8 cellular contexts compared by ENCODE assay signal in the genomic region with DNA sequence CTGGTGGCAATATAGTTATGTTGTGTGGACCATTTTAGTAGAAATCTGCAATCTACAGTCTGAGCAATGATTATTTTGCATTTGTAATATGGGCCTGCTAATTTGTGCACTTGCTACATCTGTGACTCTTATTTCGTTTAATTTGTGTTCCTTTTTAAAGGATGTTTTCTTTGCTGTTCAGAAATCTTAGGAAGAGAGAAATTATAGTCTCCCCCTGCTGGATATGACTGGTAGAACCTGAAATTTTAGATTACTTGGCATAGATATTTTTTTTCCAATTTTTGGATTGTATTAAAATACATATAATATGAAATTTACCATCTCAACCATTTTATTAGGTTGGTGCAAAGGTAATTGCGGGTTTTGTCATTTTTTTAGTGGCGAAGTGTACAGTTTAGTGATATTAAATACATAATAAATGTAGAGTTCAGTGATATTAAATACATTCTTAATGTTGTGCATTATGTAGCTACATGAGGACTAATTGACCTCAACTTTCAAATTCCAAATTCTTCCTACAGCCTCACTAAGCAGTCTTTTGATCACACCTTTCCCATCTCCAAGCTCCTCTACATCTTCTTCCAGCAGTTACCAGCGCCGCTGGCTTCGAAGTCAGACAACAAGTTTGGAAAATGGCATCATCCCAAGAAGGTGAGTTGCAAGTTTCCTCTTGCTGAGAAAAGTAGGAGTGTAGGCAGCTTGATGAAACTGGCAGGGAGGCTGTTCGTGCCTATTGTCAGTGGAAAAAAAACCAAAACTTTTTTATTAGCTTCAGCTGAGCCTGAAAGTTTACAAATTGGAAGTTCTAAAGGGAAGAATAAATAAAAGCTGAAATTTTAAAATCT.
A peak's percentile ranks its signal among the peaks of the same experiment; 100 is the strongest.
DNase-seq lines count a peak whose midpoint lies in the region; ATAC-seq, FAIRE-seq and TF ChIP-seq lines count a peak whose summit lies in the region.

No MANE protein-coding gene starts in this region.

- DNase-seq in GM03348 (ENCODE audit: low spot score) (peak; percentile 45), IMR-90 (peak; percentile 44), ascending aorta (ENCODE audit: low spot score in 2 of 2) (no peak), keratinocyte (ENCODE audit: low read depth, low spot score) (no peak), vagina (ENCODE audit: extremely low spot score in 2 of 2) (no peak)
- DNase-seq in stimulated activated CD4-positive, alpha-beta T cell treated with anti-CD3 and anti-CD28 coated beads, Interleukin-1b, Interleukin-23, amount 100 ng/mL, for 48 hours: no peak
- DNase-seq in activated CD8-positive, alpha-beta memory T cell treated with anti-CD3 and anti-CD28 coated beads, Interleukin-2, amount 50 U/mL, for 4 hours: no peak

- TF ChIP-seq CTCF in IMR-90 (conservative IDR thresholded peaks at IDR 0.05; ENCODE audit: low read depth, low read length): peak; percentile 79
- peak; percentile 55 to 72 (median 57) for TF ChIP-seq CTCF in ascending aorta (IDR thresholded peaks at IDR 0.05)
- peak in 2 of 3 experiments; percentile 29 to 34 for TF ChIP-seq CTCF in keratinocyte (optimal IDR thresholded peaks at IDR 0.05 in 1 of 3, IDR thresholded peaks at IDR 0.05 in 1 of 3, conservative IDR thresholded peaks at IDR 0.05 in 1 of 3; ENCODE audit: extremely low read depth in 1 of 3, insufficient read depth in 2 of 3, low read length in 3 of 3)
- peak; percentile 48 to 69 (median 63) for TF ChIP-seq CTCF in vagina (IDR thresholded peaks at IDR 0.05)

- CTCF ChIA-PET in IMR-90 (lab: Yijun Ruan, JAX): interaction anchor here (0.7 to 1.9 kb wide), 6 partner anchors 8 to 352 kb away, joined by 3 to 10 read pairs (median 4); no protein-coding TSS in a partner anchor

- dilution Hi-C loops in IMR-90 (cut with HindIII; ENCODE audit: low sequenced_read_pairs, unreplicated experiment) (no loop called here), keratinocyte (cut with MboI; ENCODE audit: extremely low pct_ligation_motif_present, low sequenced_read_pairs) (no loop called here)

- no peak overlapping the region for H3K18ac ChIP-seq in IMR-90 (ENCODE audit: low read depth, low read length)

- no peak overlapping the region for H2BK20ac ChIP-seq in IMR-90 (ENCODE audit: low read depth, low read length)

- no TSS peak for BruUV-seq in IMR-90 (replicated peaks; lab: Mats Ljungman, UMichigan)

- H3K4me1 ChIP-seq in IMR-90 (ENCODE audit: control insufficient read depth, insufficient read depth, low read length) (no peaks in the 10 kb centered on the region), ascending aorta (peaks cover 0 to 4% of the 10 kb centered on the region in 2 donors), keratinocyte (ENCODE audit: control insufficient read depth, extremely low read depth, insufficient read depth, low read length) (peaks cover 3% of the 10 kb centered on the region), vagina (no peaks in the 10 kb centered on the region)

- no peak overlapping the region for H2BK15ac ChIP-seq in IMR-90 (ENCODE audit: low read depth, low read length)

- no peak overlapping the region for H2AK9ac ChIP-seq in IMR-90 (replicated peaks; ENCODE audit: low read depth, low read length, poor library complexity)

- H3K79me1 ChIP-seq in IMR-90 (ENCODE audit: low read depth in 1 of 2, low read length in 2 of 2): peaks cover 0 to 3% of the 10 kb centered on the region in 2 experiments; a peak in 1 of 4 replicates

- no peak overlapping the region for H3K23ac ChIP-seq in IMR-90 (ENCODE audit: low read depth, low read length)

- no peaks in the 10 kb centered on the region; the same call in 1 of the 2 replicates for H3K9me1 ChIP-seq in IMR-90 (ENCODE audit: insufficient read depth, low read length)
- H3K9me1 ChIP-seq in keratinocyte (ENCODE audit: control insufficient read depth, extremely low read depth, insufficient read depth, low read length): no peaks in the 10 kb centered on the region

- no peaks in the 10 kb centered on the region for H3K27me3 ChIP-seq in IMR-90 (ENCODE audit: control insufficient read depth, insufficient read depth, low read length)
- no peaks in the 10 kb centered on the region for H3K27me3 ChIP-seq in ascending aorta
- no peaks in the 10 kb centered on the region for H3K27me3 ChIP-seq in keratinocyte (ENCODE audit: control insufficient read depth, extremely low read depth, insufficient read depth, low read length)
- H3K27me3 ChIP-seq in vagina: no peaks in the 10 kb centered on the region

- H3K36me3 ChIP-seq in IMR-90 (ENCODE audit: control insufficient read depth, insufficient read depth, low read length): peaks cover 4% of the 10 kb centered on the region; the same call in 1 of the 2 replicates
- peaks cover 16 to 21% of the 10 kb centered on the region in 2 donors for H3K36me3 ChIP-seq in ascending aorta
- peaks cover 2% of the 10 kb centered on the region in 2 experiments for H3K36me3 ChIP-seq in keratinocyte (ENCODE audit: control insufficient read depth in 2 of 2, extremely low read depth in 1 of 2, insufficient read depth in 2 of 2, low read length in 2 of 2)
- H3K36me3 ChIP-seq in vagina: no peaks in the 10 kb centered on the region

- FAIRE-seq in keratinocyte (lab: Jason Lieb, UNC): no peak

- H3K4me3 ChIP-seq in IMR-90 (ENCODE audit: insufficient read depth, low read depth, low read length): no peak overlapping the region
- no peak overlapping the region for H3K4me3 ChIP-seq in ascending aorta
- H3K4me3 ChIP-seq in keratinocyte (ENCODE audit: control insufficient read depth in 2 of 3, extremely low read depth in 1 of 3, insufficient read depth in 2 of 3, low read depth in 1 of 3, low read length in 3 of 3): no peak overlapping the region
- H3K4me3 ChIP-seq in vagina: no peak overlapping the region

- H2BK120ac ChIP-seq in IMR-90 (ENCODE audit: low read depth, low read length): no peak overlapping the region

- H3K14ac ChIP-seq in IMR-90 (replicated peaks; ENCODE audit: low read depth, low read length): no peak overlapping the region

- TF ChIP-seq RAD21 in IMR-90 (IDR thresholded peaks at IDR 0.05; ENCODE audit: low read length): peak; percentile 68

- no peak overlapping the region for H3K4ac ChIP-seq in IMR-90 (ENCODE audit: low read depth, low read length)

- H3K56ac ChIP-seq in IMR-90 (ENCODE audit: extremely low read depth, insufficient read depth, low read length): no peak overlapping the region

- POLR2A ChIA-PET in IMR-90 (lab: Charles Lee; ENCODE audit: unreplicated experiment): no interaction called here

- H2BK5ac ChIP-seq in IMR-90 (ENCODE audit: low read depth, low read length, poor library complexity, severe bottlenecking): no peak overlapping the region

- no peak overlapping the region for H3K27ac ChIP-seq in IMR-90 (ENCODE audit: insufficient read depth, low read length)
- peak overlapping the region in 1 of 2 donors; percentile 20 for H3K27ac ChIP-seq in ascending aorta
- H3K27ac ChIP-seq in keratinocyte (ENCODE audit: control insufficient read depth, insufficient read depth, low read length): no peak overlapping the region
- H3K27ac ChIP-seq in vagina: no peak overlapping the region

- WGBS in IMR-90 (ENCODE audit: extremely low coverage in 2 of 2, insufficient read length in 1 of 2), 2 experiments: 0% methylated on average over 1 of the region's 7 CpGs; no CpG with 5 or more reads in 1 of the 2 experiments

- no peak overlapping the region for H3K4me2 ChIP-seq in IMR-90 (ENCODE audit: low read depth, low read length)
- H3K4me2 ChIP-seq in keratinocyte (ENCODE audit: control insufficient read depth, extremely low read depth, insufficient read depth, low read depth, low read length): no peak overlapping the region

- no peak overlapping the region for H4K91ac ChIP-seq in IMR-90 (ENCODE audit: insufficient read depth, low read depth, low read length)

- H2AFZ ChIP-seq in IMR-90 (replicated peaks; ENCODE audit: low read length, poor library complexity): no peak overlapping the region
- H2AFZ ChIP-seq in keratinocyte (ENCODE audit: control insufficient read depth, low read length): no peak overlapping the region

- no peak overlapping the region for H4K8ac ChIP-seq in IMR-90 (ENCODE audit: low read depth in 2 of 2, low read length in 2 of 2)

- in situ Hi-C loops in IMR-90 (cut with MboI; ENCODE audit: low sequenced_read_pairs): no loop called here

- ATAC-seq in IMR-90 (ENCODE audit: low read depth) (peak; percentile 48; the same call in 1 of the 2 replicates), GM21825 (IDR thresholded peaks at IDR 0.05; ENCODE audit: unreplicated experiment) (no peak)

- H3K9me3 ChIP-seq in IMR-90 (ENCODE audit: control insufficient read depth, insufficient read depth, low read length): no peaks in the 10 kb centered on the region
- no peaks in the 10 kb centered on the region for H3K9me3 ChIP-seq in ascending aorta
- no peaks in the 10 kb centered on the region for H3K9me3 ChIP-seq in keratinocyte (ENCODE audit: control insufficient read depth, low read depth, low read length)
- H3K9me3 ChIP-seq in vagina: no peaks in the 10 kb centered on the region

- TF ChIP-seq POLR2A in IMR-90 (IDR thresholded peaks at IDR 0.05; ENCODE audit: low read depth, low read length) (no peak), vagina (IDR thresholded peaks at IDR 0.05) (no peak)

- H4K20me1 ChIP-seq in IMR-90 (ENCODE audit: insufficient read depth, low read length): no peaks in the 10 kb centered on the region
- no peaks in the 10 kb centered on the region for H4K20me1 ChIP-seq in keratinocyte (ENCODE audit: control insufficient read depth, extremely low read depth, insufficient read depth, low read length)

- no peak overlapping the region for H4K5ac ChIP-seq in IMR-90 (ENCODE audit: low read depth, low read length)

- H3K9ac ChIP-seq in IMR-90 (ENCODE audit: low read depth, low read length) (no peak overlapping the region), keratinocyte (ENCODE audit: control insufficient read depth, extremely low read depth, insufficient read depth, low read length) (no peak overlapping the region)

- no peak overlapping the region for H2AK5ac ChIP-seq in IMR-90 (ENCODE audit: low read depth, low read length)

- intact Hi-C loops in IMR-90 (cut with micrococcal nuclease) (loop anchor here (1.0 to 10.0 kb wide), 4 partner anchors 82 to 598 kb away; a partner anchor contains a TSS), ascending aorta (cut with DNase I) (loop anchor here (1.0 to 5.0 kb wide), 2 partner anchors 79 to 121 kb away; no protein-coding TSS in a partner anchor), vagina (cut with DNase I) (loop anchor here (5.0 to 10.0 kb wide), 3 partner anchors 119 to 354 kb away; no protein-coding TSS in a partner anchor)

- H3K79me2 ChIP-seq in keratinocyte (ENCODE audit: control insufficient read depth, insufficient read depth, low read length): no peaks in the 10 kb centered on the region

TF ChIP-seq in IMR-90, 13 proteins besides CTCF, POLR2A, EP300 and RAD21:
- peak; percentile 93 for TF ChIP-seq SMC3 (IDR thresholded peaks at IDR 0.05; ENCODE audit: low read depth, low read length)
- no peak for TF ChIP-seq RCOR1 (IDR thresholded peaks at IDR 0.05; ENCODE audit: insufficient replicate concordance, low read length)

Comparison
In these comparisons a context has a peak if more than half of its experiments do, and no peak if none do; other contexts are left out.
1. DNase-seq: peak in GM03348 (single experiment) and IMR-90 (single experiment); none in ascending aorta (0 of 2), keratinocyte (single experiment), vagina (0 of 2), stimulated activated CD4-positive, alpha-beta T cell treated with anti-CD3 and anti-CD28 coated beads, Interleukin-1b, Interleukin-23, amount 100 ng/mL, for 48 hours (single experiment) and activated CD8-positive, alpha-beta memory T cell treated with anti-CD3 and anti-CD28 coated beads, Interleukin-2, amount 50 U/mL, for 4 hours (single experiment).
2. Peak in every context shown above with its lines, with median percentiles within 50 percentile points of each other: CTCF ChIP-seq.